Comparison of ENCODE assay signal across 10 cellular contexts in genomic region chr6:9766240-9766915, GRCh38.
DNase-seq lines count a peak whose midpoint lies in the region; ATAC-seq and TF ChIP-seq lines count a peak whose summit lies in the region.
"Had no signal": no experiment of that assay in that cellular context is flagged by ENCODE, and none has a peak within 500 bp of the region (broad histone marks: within the 10 kb centered on the region; RNA-seq: fewer than 3 reads in every experiment).

No MANE protein-coding gene starts in this region.

- H2BK5ac ChIP-seq in mesenchymal stem cell (ENCODE audit: low read depth, low read length, poor library complexity, severe bottlenecking) = no peak overlapping the region

- no peak overlapping the region for H4K8ac ChIP-seq in mesenchymal stem cell (ENCODE audit: low read length)

- H2AK5ac ChIP-seq in mesenchymal stem cell (ENCODE audit: low read length, severe bottlenecking) = no peak overlapping the region

- H3K18ac ChIP-seq in mesenchymal stem cell (ENCODE audit: low read depth in 1 of 2, low read length in 2 of 2) = no peak overlapping the region

- peak overlapping the region in 1 of 2 experiments; percentile 1 for H2BK12ac ChIP-seq in mesenchymal stem cell (ENCODE audit: low read length in 2 of 2)

- no peaks in the 10 kb centered on the region for H3K27me3 Mint-ChIP-seq in activated T-helper 17 cell treated with anti-CD3 and anti-CD28 coated beads, Interleukin-2, amount 50 U/mL, for 72 hours
- H3K27me3 Mint-ChIP-seq: stimulated activated naive B cell treated with anti-CD40 and anti-IgM and Interleukin-4, amounts not matched to agents 10 μg/mL and 1 μg/mL and 100 μg/mL, for 72 hours had no signal

- H4K91ac ChIP-seq in mesenchymal stem cell (ENCODE audit: low read length) = no peak overlapping the region

- H3K4me3 ChIP-seq in GM12875 (ENCODE audit: low read depth, low read length) = peak overlapping the region; percentile 50
- no peak overlapping the region for H3K4me3 ChIP-seq in mesenchymal stem cell (ENCODE audit: insufficient read depth in 1 of 2, low read depth in 1 of 2, low read length in 2 of 2)
- H3K4me3 ChIP-seq in prostate gland = no peak overlapping the region

- no peaks in the 10 kb centered on the region for H3K4me1 ChIP-seq in mesenchymal stem cell (ENCODE audit: control insufficient read depth, insufficient read depth, low read depth, low read length)
- no peaks in the 10 kb centered on the region for H3K4me1 ChIP-seq in prostate gland (replicated peaks)

- no peak overlapping the region for H2AFZ ChIP-seq in mesenchymal stem cell (ENCODE audit: low read depth, low read length)

- intact Hi-C loops in prostate gland (cut with DNase I) = no loop called here
- intact Hi-C loops in left colon (cut with DNase I, micrococcal nuclease) = no loop called here

- no peaks in the 10 kb centered on the region for H3K36me3 Mint-ChIP-seq in activated T-helper 17 cell treated with anti-CD3 and anti-CD28 coated beads, Interleukin-2, amount 50 U/mL, for 72 hours (ENCODE audit: low read depth)
- H3K36me3 Mint-ChIP-seq: stimulated activated naive B cell treated with anti-CD40 and anti-IgM and Interleukin-4, amounts not matched to agents 10 μg/mL and 1 μg/mL and 100 μg/mL, for 72 hours had no signal

- no peaks in the 10 kb centered on the region for H3K4me1 Mint-ChIP-seq in activated T-helper 17 cell treated with anti-CD3 and anti-CD28 coated beads, Interleukin-2, amount 50 U/mL, for 72 hours
- H3K4me1 Mint-ChIP-seq: stimulated activated naive B cell treated with anti-CD40 and anti-IgM and Interleukin-4, amounts not matched to agents 10 μg/mL and 1 μg/mL and 100 μg/mL, for 72 hours had no signal

- WGBS in mesenchymal stem cell = 21% methylated on average over 2 of the region's 6 CpGs
- 87% methylated on average over 6 of the region's 6 CpGs for WGBS in prostate gland

- no peak overlapping the region for H3K9ac ChIP-seq in mesenchymal stem cell (ENCODE audit: low read length)

- no peak overlapping the region for H3K27ac Mint-ChIP-seq in activated T-helper 17 cell treated with anti-CD3 and anti-CD28 coated beads, Interleukin-2, amount 50 U/mL, for 72 hours
- H3K27ac Mint-ChIP-seq: stimulated activated naive B cell treated with anti-CD40 and anti-IgM and Interleukin-4, amounts not matched to agents 10 μg/mL and 1 μg/mL and 100 μg/mL, for 72 hours had no signal

- H3K23ac ChIP-seq in mesenchymal stem cell (ENCODE audit: low read length in 2 of 2) = no peak overlapping the region

- H2BK120ac ChIP-seq in mesenchymal stem cell (ENCODE audit: low read depth, low read length) = no peak overlapping the region

- H3K9me3 Mint-ChIP-seq in activated T-helper 17 cell treated with anti-CD3 and anti-CD28 coated beads, Interleukin-2, amount 50 U/mL, for 72 hours = peaks cover 17% of the 10 kb centered on the region

- TF ChIP-seq POLR2A in prostate gland (IDR thresholded peaks at IDR 0.05) = no peak

- DNase-seq in mesenchymal stem cell (peak; percentile 98), activated gamma-delta T cell (lab: John Stamatoyannopoulos, UW) (no peak), prostate gland (ENCODE audit: low spot score) (no peak), NCI-H524 treated with DMSO at 0.1 percent for 48 hours (lab: John Stamatoyannopoulos, UW) (no peak), left colon (no peak)
- DNase-seq: amygdala; stimulated activated naive B cell treated with anti-CD40 and anti-IgM and Interleukin-4, amounts not matched to agents 10 μg/mL and 1 μg/mL and 100 μg/mL, for 72 hours had no signal

- peaks cover 4% of the 10 kb centered on the region for H3K9me3 ChIP-seq in mesenchymal stem cell (ENCODE audit: control insufficient read depth, low read length)
- no peaks in the 10 kb centered on the region for H3K9me3 ChIP-seq in prostate gland

- H2BK15ac ChIP-seq in mesenchymal stem cell (ENCODE audit: low read depth, poor library complexity, severe bottlenecking) = no peak overlapping the region

- H3K4ac ChIP-seq in mesenchymal stem cell (ENCODE audit: low read depth in 1 of 2, low read length in 2 of 2) = no peak overlapping the region

- H3K4me3 Mint-ChIP-seq in activated T-helper 17 cell treated with anti-CD3 and anti-CD28 coated beads, Interleukin-2, amount 50 U/mL, for 72 hours = no peak overlapping the region
- H3K4me3 Mint-ChIP-seq: stimulated activated naive B cell treated with anti-CD40 and anti-IgM and Interleukin-4, amounts not matched to agents 10 μg/mL and 1 μg/mL and 100 μg/mL, for 72 hours had no signal

- H3K27ac ChIP-seq in mesenchymal stem cell (ENCODE audit: low read length, poor library complexity, severe bottlenecking) (no peak overlapping the region), prostate gland (no peak overlapping the region)

- H3K27me3 ChIP-seq in mesenchymal stem cell (ENCODE audit: control insufficient read depth in 1 of 2, insufficient read depth in 1 of 2, low read length in 2 of 2) (no peaks in the 10 kb centered on the region), prostate gland (replicated peaks; ENCODE audit: insufficient read depth) (peaks cover 3% of the 10 kb centered on the region)

- no peak for TF ChIP-seq CTCF in GM12875 (IDR thresholded peaks at IDR 0.05; ENCODE audit: borderline replicate concordance, insufficient read depth, low read depth, low read length)
- TF ChIP-seq CTCF in prostate gland (IDR thresholded peaks at IDR 0.05) = no peak

- H3K79me1 ChIP-seq in mesenchymal stem cell (replicated peaks; ENCODE audit: low read length, poor library complexity, severe bottlenecking) = no peaks in the 10 kb centered on the region

- no peak overlapping the region for H3K14ac ChIP-seq in mesenchymal stem cell (ENCODE audit: low read length in 2 of 2)

- H3K36me3 ChIP-seq in mesenchymal stem cell (ENCODE audit: control insufficient read depth in 1 of 2, insufficient read depth in 2 of 2, low read depth in 1 of 2, low read length in 2 of 2) (no peaks in the 10 kb centered on the region), prostate gland (no peaks in the 10 kb centered on the region)

- no peak overlapping the region for H3K4me2 ChIP-seq in mesenchymal stem cell (ENCODE audit: low read length, poor library complexity, severe bottlenecking)

- ATAC-seq in HG02884 (IDR thresholded peaks at IDR 0.05; ENCODE audit: unreplicated experiment) (peak; percentile 59), left colon (no peak)
- peak; percentile 24 for ATAC-seq in activated T-helper 17 cell treated with anti-CD3 and anti-CD28 coated beads, Interleukin-2, amount 50 U/mL, for 72 hours (replicated peaks)
